ENCODE assay signal across 2 cellular contexts in genomic region chr10:102269017-102269416, GRCh38.
TF ChIP-seq lines count a peak whose summit lies in the region.

No MANE protein-coding gene starts in this region.

TF ChIP-seq in liver, 16 proteins besides CTCF, POLR2A, EP300 and RAD21:
- TF ChIP-seq, protein P1, sequence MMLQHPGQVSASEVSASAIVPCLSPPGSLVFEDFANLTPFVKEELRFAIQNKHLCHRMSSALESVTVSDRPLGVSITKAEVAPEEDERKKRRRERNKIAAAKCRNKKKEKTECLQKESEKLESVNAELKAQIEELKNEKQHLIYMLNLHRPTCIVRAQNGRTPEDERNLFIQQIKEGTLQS (IDR thresholded peaks at IDR 0.05) = no peak
- TF ChIP-seq YY1 (IDR thresholded peaks at IDR 0.05) (no peak), HNF4A (conservative IDR thresholded peaks at IDR 0.05) (peak; percentile 60 to 62), TAF1 (conservative IDR thresholded peaks at IDR 0.05) (no peak), HNF4G (IDR thresholded peaks at IDR 0.05) (no peak), NR2F2 (IDR thresholded peaks at IDR 0.05) (no peak), FOXA1 (IDR thresholded peaks at IDR 0.05) (no peak), GABPA (IDR thresholded peaks at IDR 0.05 in 1 of 2, conservative IDR thresholded peaks at IDR 0.05 in 1 of 2) (no peak), RXRA (IDR thresholded peaks at IDR 0.05) (no peak), SP1 (IDR thresholded peaks at IDR 0.05) (no peak), JUND (IDR thresholded peaks at IDR 0.05) (no peak), EGR1 (IDR thresholded peaks at IDR 0.05; ENCODE audit: low read depth in 2 of 2) (no peak), FOXA2 (IDR thresholded peaks at IDR 0.05) (no peak)
- TF ChIP-seq, protein P2, sequence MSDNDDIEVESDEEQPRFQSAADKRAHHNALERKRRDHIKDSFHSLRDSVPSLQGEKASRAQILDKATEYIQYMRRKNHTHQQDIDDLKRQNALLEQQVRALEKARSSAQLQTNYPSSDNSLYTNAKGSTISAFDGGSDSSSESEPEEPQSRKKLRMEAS (IDR thresholded peaks at IDR 0.05) = peak; percentile 37
- TF ChIP-seq, protein P3, sequence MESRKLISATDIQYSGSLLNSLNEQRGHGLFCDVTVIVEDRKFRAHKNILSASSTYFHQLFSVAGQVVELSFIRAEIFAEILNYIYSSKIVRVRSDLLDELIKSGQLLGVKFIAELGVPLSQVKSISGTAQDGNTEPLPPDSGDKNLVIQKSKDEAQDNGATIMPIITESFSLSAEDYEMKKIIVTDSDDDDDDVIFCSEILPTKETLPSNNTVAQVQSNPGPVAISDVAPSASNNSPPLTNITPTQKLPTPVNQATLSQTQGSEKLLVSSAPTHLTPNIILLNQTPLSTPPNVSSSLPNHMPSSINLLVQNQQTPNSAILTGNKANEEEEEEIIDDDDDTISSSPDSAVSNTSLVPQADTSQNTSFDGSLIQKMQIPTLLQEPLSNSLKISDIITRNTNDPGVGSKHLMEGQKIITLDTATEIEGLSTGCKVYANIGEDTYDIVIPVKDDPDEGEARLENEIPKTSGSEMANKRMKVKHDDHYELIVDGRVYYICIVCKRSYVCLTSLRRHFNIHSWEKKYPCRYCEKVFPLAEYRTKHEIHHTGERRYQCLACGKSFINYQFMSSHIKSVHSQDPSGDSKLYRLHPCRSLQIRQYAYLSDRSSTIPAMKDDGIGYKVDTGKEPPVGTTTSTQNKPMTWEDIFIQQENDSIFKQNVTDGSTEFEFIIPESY (IDR thresholded peaks at IDR 0.05) = no peak
- TF ChIP-seq, protein P4, sequence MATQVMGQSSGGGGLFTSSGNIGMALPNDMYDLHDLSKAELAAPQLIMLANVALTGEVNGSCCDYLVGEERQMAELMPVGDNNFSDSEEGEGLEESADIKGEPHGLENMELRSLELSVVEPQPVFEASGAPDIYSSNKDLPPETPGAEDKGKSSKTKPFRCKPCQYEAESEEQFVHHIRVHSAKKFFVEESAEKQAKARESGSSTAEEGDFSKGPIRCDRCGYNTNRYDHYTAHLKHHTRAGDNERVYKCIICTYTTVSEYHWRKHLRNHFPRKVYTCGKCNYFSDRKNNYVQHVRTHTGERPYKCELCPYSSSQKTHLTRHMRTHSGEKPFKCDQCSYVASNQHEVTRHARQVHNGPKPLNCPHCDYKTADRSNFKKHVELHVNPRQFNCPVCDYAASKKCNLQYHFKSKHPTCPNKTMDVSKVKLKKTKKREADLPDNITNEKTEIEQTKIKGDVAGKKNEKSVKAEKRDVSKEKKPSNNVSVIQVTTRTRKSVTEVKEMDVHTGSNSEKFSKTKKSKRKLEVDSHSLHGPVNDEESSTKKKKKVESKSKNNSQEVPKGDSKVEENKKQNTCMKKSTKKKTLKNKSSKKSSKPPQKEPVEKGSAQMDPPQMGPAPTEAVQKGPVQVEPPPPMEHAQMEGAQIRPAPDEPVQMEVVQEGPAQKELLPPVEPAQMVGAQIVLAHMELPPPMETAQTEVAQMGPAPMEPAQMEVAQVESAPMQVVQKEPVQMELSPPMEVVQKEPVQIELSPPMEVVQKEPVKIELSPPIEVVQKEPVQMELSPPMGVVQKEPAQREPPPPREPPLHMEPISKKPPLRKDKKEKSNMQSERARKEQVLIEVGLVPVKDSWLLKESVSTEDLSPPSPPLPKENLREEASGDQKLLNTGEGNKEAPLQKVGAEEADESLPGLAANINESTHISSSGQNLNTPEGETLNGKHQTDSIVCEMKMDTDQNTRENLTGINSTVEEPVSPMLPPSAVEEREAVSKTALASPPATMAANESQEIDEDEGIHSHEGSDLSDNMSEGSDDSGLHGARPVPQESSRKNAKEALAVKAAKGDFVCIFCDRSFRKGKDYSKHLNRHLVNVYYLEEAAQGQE (IDR thresholded peaks at IDR 0.05) = no peak

TF ChIP-seq in HepG2, 621 proteins besides CTCF, POLR2A, EP300 and RAD21:
- TF ChIP-seq, protein P5, sequence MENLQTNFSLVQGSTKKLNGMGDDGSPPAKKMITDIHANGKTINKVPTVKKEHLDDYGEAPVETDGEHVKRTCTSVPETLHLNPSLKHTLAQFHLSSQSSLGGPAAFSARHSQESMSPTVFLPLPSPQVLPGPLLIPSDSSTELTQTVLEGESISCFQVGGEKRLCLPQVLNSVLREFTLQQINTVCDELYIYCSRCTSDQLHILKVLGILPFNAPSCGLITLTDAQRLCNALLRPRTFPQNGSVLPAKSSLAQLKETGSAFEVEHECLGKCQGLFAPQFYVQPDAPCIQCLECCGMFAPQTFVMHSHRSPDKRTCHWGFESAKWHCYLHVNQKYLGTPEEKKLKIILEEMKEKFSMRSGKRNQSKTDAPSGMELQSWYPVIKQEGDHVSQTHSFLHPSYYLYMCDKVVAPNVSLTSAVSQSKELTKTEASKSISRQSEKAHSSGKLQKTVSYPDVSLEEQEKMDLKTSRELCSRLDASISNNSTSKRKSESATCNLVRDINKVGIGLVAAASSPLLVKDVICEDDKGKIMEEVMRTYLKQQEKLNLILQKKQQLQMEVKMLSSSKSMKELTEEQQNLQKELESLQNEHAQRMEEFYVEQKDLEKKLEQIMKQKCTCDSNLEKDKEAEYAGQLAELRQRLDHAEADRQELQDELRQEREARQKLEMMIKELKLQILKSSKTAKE (CRISPR knock-in tag; IDR thresholded peaks at IDR 0.05; ENCODE audit: borderline replicate concordance) = no peak
- no peak for TF ChIP-seq ERF (CRISPR knock-in tag; IDR thresholded peaks at IDR 0.05)
- no peak for TF ChIP-seq SATB2 (CRISPR knock-in tag; IDR thresholded peaks at IDR 0.05)
- no peak for TF ChIP-seq ZSCAN20 (CRISPR knock-in tag; IDR thresholded peaks at IDR 0.05; ENCODE audit: borderline replicate concordance)
- TF ChIP-seq, protein P6, sequence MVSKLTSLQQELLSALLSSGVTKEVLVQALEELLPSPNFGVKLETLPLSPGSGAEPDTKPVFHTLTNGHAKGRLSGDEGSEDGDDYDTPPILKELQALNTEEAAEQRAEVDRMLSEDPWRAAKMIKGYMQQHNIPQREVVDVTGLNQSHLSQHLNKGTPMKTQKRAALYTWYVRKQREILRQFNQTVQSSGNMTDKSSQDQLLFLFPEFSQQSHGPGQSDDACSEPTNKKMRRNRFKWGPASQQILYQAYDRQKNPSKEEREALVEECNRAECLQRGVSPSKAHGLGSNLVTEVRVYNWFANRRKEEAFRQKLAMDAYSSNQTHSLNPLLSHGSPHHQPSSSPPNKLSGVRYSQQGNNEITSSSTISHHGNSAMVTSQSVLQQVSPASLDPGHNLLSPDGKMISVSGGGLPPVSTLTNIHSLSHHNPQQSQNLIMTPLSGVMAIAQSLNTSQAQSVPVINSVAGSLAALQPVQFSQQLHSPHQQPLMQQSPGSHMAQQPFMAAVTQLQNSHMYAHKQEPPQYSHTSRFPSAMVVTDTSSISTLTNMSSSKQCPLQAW (CRISPR knock-in tag; IDR thresholded peaks at IDR 0.05) = no peak
- TF ChIP-seq MEF2D (CRISPR knock-in tag; IDR thresholded peaks at IDR 0.05) = no peak
- TF ChIP-seq, protein P7, sequence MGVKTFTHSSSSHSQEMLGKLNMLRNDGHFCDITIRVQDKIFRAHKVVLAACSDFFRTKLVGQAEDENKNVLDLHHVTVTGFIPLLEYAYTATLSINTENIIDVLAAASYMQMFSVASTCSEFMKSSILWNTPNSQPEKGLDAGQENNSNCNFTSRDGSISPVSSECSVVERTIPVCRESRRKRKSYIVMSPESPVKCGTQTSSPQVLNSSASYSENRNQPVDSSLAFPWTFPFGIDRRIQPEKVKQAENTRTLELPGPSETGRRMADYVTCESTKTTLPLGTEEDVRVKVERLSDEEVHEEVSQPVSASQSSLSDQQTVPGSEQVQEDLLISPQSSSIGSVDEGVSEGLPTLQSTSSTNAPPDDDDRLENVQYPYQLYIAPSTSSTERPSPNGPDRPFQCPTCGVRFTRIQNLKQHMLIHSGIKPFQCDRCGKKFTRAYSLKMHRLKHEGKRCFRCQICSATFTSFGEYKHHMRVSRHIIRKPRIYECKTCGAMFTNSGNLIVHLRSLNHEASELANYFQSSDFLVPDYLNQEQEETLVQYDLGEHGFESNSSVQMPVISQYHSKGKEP (CRISPR knock-in tag; IDR thresholded peaks at IDR 0.05) = no peak
- no peak for TF ChIP-seq ZNF34 (CRISPR knock-in tag; IDR thresholded peaks at IDR 0.05; ENCODE audit: borderline replicate concordance)
- no peak for TF ChIP-seq NFKBIZ (CRISPR knock-in tag; IDR thresholded peaks at IDR 0.05)
- no peak for TF ChIP-seq PHB2 (IDR thresholded peaks at IDR 0.05; ENCODE audit: partially characterized antibody)
